Comparison of ENCODE assay signal across 18 cellular contexts in the genomic region with DNA sequence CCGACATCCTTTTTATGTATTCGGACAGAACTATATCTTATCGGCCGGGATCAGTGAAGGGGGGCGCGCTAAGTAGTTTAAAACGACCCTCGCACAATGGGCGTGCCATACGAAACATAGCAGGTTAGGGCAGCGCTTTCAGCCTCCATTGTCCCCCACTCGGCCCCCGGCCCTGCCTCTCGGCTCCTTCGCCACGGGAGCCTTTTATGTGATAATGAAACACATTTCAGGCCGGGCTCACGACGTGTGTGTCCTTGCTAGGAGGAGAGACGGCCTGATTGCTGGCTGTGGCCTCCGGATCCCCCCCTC. TPM values are rescaled to one million over a fixed set of nuclear protein-coding genes. Genes with fewer than 3 reads are reported as not detected.
DNase-seq lines count a peak whose midpoint lies in the region; ATAC-seq and TF ChIP-seq lines count a peak whose summit lies in the region.
"Had no signal": no experiment of that assay in that cellular context is flagged by ENCODE, and none has a peak within 500 bp of the region (broad histone marks: within the 10 kb centered on the region; RNA-seq: fewer than 3 reads in every experiment).

No MANE protein-coding gene starts in this region.

- in situ Hi-C loops in ACHN (cut with HindIII; ENCODE audit: low pct_ligation_motif_present, low pct_unique_long_range_greater_than_20kb, low sequenced_read_pairs), result no loop called here

- no peaks in the 10 kb centered on the region for H3K36me3 ChIP-seq in hepatocyte (replicated peaks; ENCODE audit: insufficient read depth, low read depth)
- no peaks in the 10 kb centered on the region for H3K36me3 ChIP-seq in neuronal stem cell (replicated peaks in 1 of 2; ENCODE audit: control insufficient read depth in 2 of 2, insufficient read depth in 2 of 2, low read length in 2 of 2)
- H3K36me3 ChIP-seq: MG63 had no signal

- no peak overlapping the region for H2AK5ac ChIP-seq in neuronal stem cell (ENCODE audit: low read depth, low read length)

- no peak overlapping the region for H2BK15ac ChIP-seq in neuronal stem cell (ENCODE audit: low read length)

- H4K91ac ChIP-seq in neuronal stem cell (ENCODE audit: low read depth, low read length, poor library complexity), result no peak overlapping the region

- ATAC-seq in GM18511 (IDR thresholded peaks at IDR 0.05; ENCODE audit: unreplicated experiment) (no peak), HG02870 (IDR thresholded peaks at IDR 0.05; ENCODE audit: unreplicated experiment) (no peak)
- ATAC-seq: naive thymus-derived CD8-positive, alpha-beta T cell had no signal

- H3K9me2 ChIP-seq in hepatocyte (replicated peaks; ENCODE audit: insufficient read depth), result no peaks in the 10 kb centered on the region

- no peak overlapping the region for H3K4ac ChIP-seq in neuronal stem cell (ENCODE audit: low read length)

- no peak overlapping the region for H2BK5ac ChIP-seq in neuronal stem cell (ENCODE audit: low read length)

- H2BK12ac ChIP-seq in neuronal stem cell (ENCODE audit: low read length), result no peak overlapping the region

- H3K9me3 ChIP-seq in hepatocyte (ENCODE audit: low read depth) (no peaks in the 10 kb centered on the region), neuronal stem cell (replicated peaks in 1 of 2; ENCODE audit: control insufficient read depth in 2 of 2, insufficient read depth in 1 of 2, low read depth in 1 of 2, low read length in 2 of 2) (peaks cover 0 to 3% of the 10 kb centered on the region in 2 donors)
- H3K9me3 ChIP-seq: MG63 had no signal

- H3K23ac ChIP-seq in neuronal stem cell (ENCODE audit: low read depth, low read length, poor library complexity), result peak overlapping the region; percentile 34

- H4K20me1 ChIP-seq in hepatocyte (ENCODE audit: insufficient read depth, poor library complexity, severe bottlenecking), result no peaks in the 10 kb centered on the region

- H3K27ac ChIP-seq in hepatocyte, result peak overlapping the region; percentile 32
- no peak overlapping the region for H3K27ac ChIP-seq in neuronal stem cell (replicated peaks; ENCODE audit: low read length)
- H3K27ac ChIP-seq: SK-N-MC had no signal

- no peak overlapping the region for H4K8ac ChIP-seq in neuronal stem cell (ENCODE audit: low read depth, low read length)

- H3K27me3 ChIP-seq in hepatocyte, result peaks cover 97% of the 10 kb centered on the region
- peaks cover 68 to 98% (median 98%) of the 10 kb centered on the region in 3 experiments for H3K27me3 ChIP-seq in neuronal stem cell (ENCODE audit: control insufficient read depth in 3 of 3, insufficient read depth in 3 of 3, low read depth in 1 of 3, low read length in 3 of 3)
- H3K27me3 ChIP-seq: MG63 had no signal

- H2AFZ ChIP-seq in hepatocyte (peak overlapping the region; percentile 33), neuronal stem cell (ENCODE audit: low read length) (no peak overlapping the region)

- peaks cover 3% of the 10 kb centered on the region for H3K79me1 ChIP-seq in neuronal stem cell (ENCODE audit: low read depth, low read length)

- H3K18ac ChIP-seq in neuronal stem cell (ENCODE audit: low read length), result no peak overlapping the region

- no peak overlapping the region for H3K14ac ChIP-seq in neuronal stem cell (ENCODE audit: low read length)

- 2% methylated on average over 21 of the region's 21 CpGs for WGBS in hepatocyte (ENCODE audit: low lambda C conversion rate, missing lambda C conversion rate)
- WGBS in neuronal stem cell (ENCODE audit: extremely low coverage in 2 of 2, insufficient read length in 2 of 2, insufficient replicate concordance in 1 of 2), 2 donors, result no CpG with 5 or more reads among the region's 21 CpGs

- H3K9ac ChIP-seq in neuronal stem cell (ENCODE audit: low read depth, low read length, poor library complexity), result no peak overlapping the region

- TF ChIP-seq CTCF in hepatocyte (IDR thresholded peaks at IDR 0.05; ENCODE audit: poor library complexity), result no peak

- H3K4me1 ChIP-seq in hepatocyte (ENCODE audit: insufficient read depth), result peaks cover 30% of the 10 kb centered on the region
- peaks cover 0 to 15% of the 10 kb centered on the region in 2 donors for H3K4me1 ChIP-seq in neuronal stem cell (ENCODE audit: control insufficient read depth in 2 of 2, insufficient read depth in 1 of 2, low read depth in 1 of 2, low read length in 2 of 2)

- peak overlapping the region; percentile 27 for H3K4me3 ChIP-seq in hepatocyte
- no peak overlapping the region for H3K4me3 ChIP-seq in neuronal stem cell (ENCODE audit: low read length in 2 of 2)
- H3K4me3 ChIP-seq: MG63, SK-N-MC had no signal

- H3K4me2 ChIP-seq in hepatocyte (peak overlapping the region; percentile 82), neuronal stem cell (ENCODE audit: insufficient read depth, low read length, poor library complexity, severe bottlenecking) (no peak overlapping the region)

- H3K79me2 ChIP-seq in hepatocyte, result peaks cover 23% of the 10 kb centered on the region

- no peak overlapping the region for H2BK120ac ChIP-seq in neuronal stem cell (ENCODE audit: low read depth, low read length)

- DNase-seq in DMS153 (lab: John Stamatoyannopoulos, UW) (peak; percentile 55), NCI-H748 treated with DMSO at 0.1 percent for 48 hours (lab: John Stamatoyannopoulos, UW) (peak; percentile 56), hepatocyte (ENCODE audit: low spot score) (peak; percentile 36), neuronal stem cell (ENCODE audit: low spot score) (peak; percentile 82), hepatic stellate cell (ENCODE audit: low spot score) (no peak), ACHN (no peak)
- DNase-seq: activated CD4-positive, alpha-beta T cell treated with anti-CD3 and anti-CD28 coated beads, Interleukin-2, amount 50 U/mL, for 48 hours; amniotic stem cell; Calu3; erythroblast; MG63; naive thymus-derived CD8-positive, alpha-beta T cell; NCI-H2107; stimulated activated CD8-positive, alpha-beta memory T cell treated with anti-CD3 and anti-CD28 coated beads, Interleukin-4, amount 100 ng/mL, for 48 hours; trophoblast cell had no signal

RNA-seq across cellular contexts. Expression of a gene that starts 5.3 kb away (rescaled TPM):
- 7.9 and 11.1 TPM in 2 replicates for total RNA-seq in hepatocyte
- 13.3 and 17.5 TPM in 2 replicates for polyA plus RNA-seq in hepatocyte
- polyA plus RNA-seq in neuronal stem cell (2013, experiment 1 of 2), result not detected
- not detected for polyA plus RNA-seq in neuronal stem cell (2013, experiment 2 of 2)
- total RNA-seq: naive thymus-derived CD8-positive, alpha-beta T cell had no signal
- polyA plus RNA-seq: naive thymus-derived CD8-positive, alpha-beta T cell had no signal

Comparison
In these comparisons a context has a peak if more than half of its experiments do, and no peak if none do; other contexts are left out.
1. DNase-seq: peak in DMS153 (single experiment), NCI-H748 treated with DMSO at 0.1 percent for 48 hours (single experiment), hepatocyte (single experiment) and neuronal stem cell (single experiment); none in hepatic stellate cell (single experiment) and ACHN (single experiment).